In genomic region chr7:133702078-133702477, GRCh38 we compare ENCODE assay signal across 23 cellular contexts.
"Had no signal": no experiment of that assay in that cellular context is flagged by ENCODE, and none has a peak within 500 bp of the region (broad histone marks: within the 10 kb centered on the region; RNA-seq: fewer than 3 reads in every experiment).

No MANE protein-coding gene starts in this region.

- H3K4me3 ChIP-seq: adrenal gland, SK-N-MC had no signal

- H3K9me3 Mint-ChIP-seq: activated B cell treated with CpG ODN at 0.5 μM for 24 hours; activated CD4-positive, alpha-beta memory T cell treated with anti-CD3 and anti-CD28 coated beads, Interleukin-2, amount 10 ng/mL, durations not matched to agents 7 days and 5 days; activated CD4-positive, alpha-beta T cell treated with anti-CD3 and anti-CD28 coated beads, Interleukin-2, amount 10 ng/mL, durations not matched to agents 7 days and 5 days; activated naive CD8-positive, alpha-beta T cell treated with anti-CD3 and anti-CD28 coated beads, Interleukin-2, amount 10 ng/mL, durations not matched to agents 7 days and 5 days; activated T-cell treated with anti-CD3 and anti-CD28 coated beads, Interleukin-2, amount 50 U/mL, for 72 hours; activated T-helper 2 cell treated with anti-CD3 and anti-CD28 coated beads, Interferon-gamma antibody, Interleukin-2, Interleukin-4, amounts not matched to agents 10 μg/mL and 5 μg/mL and 100 μg/mL, durations not matched to agents 14 hours and 24 hours and 36 hours; T-cell had no signal

- DNase-seq: activated B cell treated with CpG ODN at 0.5 μM for 24 hours; activated CD4-positive, alpha-beta memory T cell treated with anti-CD3 and anti-CD28 coated beads, Interleukin-2, amount 10 ng/mL, durations not matched to agents 7 days and 5 days; activated CD4-positive, alpha-beta T cell treated with anti-CD3 and anti-CD28 coated beads for 1 hour; activated CD4-positive, alpha-beta T cell treated with anti-CD3 and anti-CD28 coated beads, Interleukin-2, amount 10 ng/mL, durations not matched to agents 7 days and 5 days; activated gamma-delta T cell treated with Interleukin-2 at 50 U/mL for 16 hours; activated naive CD4-positive, alpha-beta T cell treated with anti-CD3 and anti-CD28 coated beads, Interleukin-2, amount 50 U/mL, for 16 hours; activated naive CD8-positive, alpha-beta T cell treated with anti-CD3 and anti-CD28 coated beads, Interleukin-2, amount 10 ng/mL, durations not matched to agents 7 days and 5 days; activated T-cell treated with anti-CD3 and anti-CD28 coated beads, Interleukin-2, amount 50 U/mL, for 72 hours; cerebellar nuclear complex; KG1; NCI-H1092; NCI-H1417 treated with DMSO at 0.1 percent for 48 hours; NCI-H1694; NCI-H2029; NCI-H2171; NCI-H2227 treated with DMSO at 0.1 percent for 48 hours; NCI-H82; T-cell; T-helper 2 cell; T1000 had no signal

- ATAC-seq: activated T-cell treated with anti-CD3 and anti-CD28 coated beads, Interleukin-2, amount 50 U/mL, for 72 hours; T-cell had no signal

- H3K4me1 ChIP-seq: adrenal gland had no signal

- H3K27ac Mint-ChIP-seq: activated B cell treated with CpG ODN at 0.5 μM for 24 hours; activated CD4-positive, alpha-beta memory T cell treated with anti-CD3 and anti-CD28 coated beads, Interleukin-2, amount 10 ng/mL, durations not matched to agents 7 days and 5 days; activated CD4-positive, alpha-beta T cell treated with anti-CD3 and anti-CD28 coated beads, Interleukin-2, amount 10 ng/mL, durations not matched to agents 7 days and 5 days; activated naive CD8-positive, alpha-beta T cell treated with anti-CD3 and anti-CD28 coated beads, Interleukin-2, amount 10 ng/mL, durations not matched to agents 7 days and 5 days; activated T-cell treated with anti-CD3 and anti-CD28 coated beads, Interleukin-2, amount 50 U/mL, for 72 hours; activated T-helper 2 cell treated with anti-CD3 and anti-CD28 coated beads, Interferon-gamma antibody, Interleukin-2, Interleukin-4, amounts not matched to agents 10 μg/mL and 5 μg/mL and 100 μg/mL, durations not matched to agents 14 hours and 24 hours and 36 hours; T-cell had no signal

- H3K4me3 Mint-ChIP-seq: activated B cell treated with CpG ODN at 0.5 μM for 24 hours; activated CD4-positive, alpha-beta memory T cell treated with anti-CD3 and anti-CD28 coated beads, Interleukin-2, amount 10 ng/mL, durations not matched to agents 7 days and 5 days; activated CD4-positive, alpha-beta T cell treated with anti-CD3 and anti-CD28 coated beads, Interleukin-2, amount 10 ng/mL, durations not matched to agents 7 days and 5 days; activated naive CD8-positive, alpha-beta T cell treated with anti-CD3 and anti-CD28 coated beads, Interleukin-2, amount 10 ng/mL, durations not matched to agents 7 days and 5 days; activated T-cell treated with anti-CD3 and anti-CD28 coated beads, Interleukin-2, amount 50 U/mL, for 72 hours; T-cell had no signal

- H3K36me3 ChIP-seq: adrenal gland had no signal

- H3K27me3 ChIP-seq: adrenal gland had no signal

- H3K27ac ChIP-seq: adrenal gland, SK-N-MC had no signal

- H3K36me3 Mint-ChIP-seq: activated naive CD8-positive, alpha-beta T cell treated with anti-CD3 and anti-CD28 coated beads, Interleukin-2, amount 10 ng/mL, durations not matched to agents 7 days and 5 days had no signal

- H3K4me1 Mint-ChIP-seq: activated B cell treated with CpG ODN at 0.5 μM for 24 hours; activated CD4-positive, alpha-beta T cell treated with anti-CD3 and anti-CD28 coated beads, Interleukin-2, amount 10 ng/mL, durations not matched to agents 7 days and 5 days had no signal

- H3K27me3 Mint-ChIP-seq: activated B cell treated with CpG ODN at 0.5 μM for 24 hours; activated CD4-positive, alpha-beta memory T cell treated with anti-CD3 and anti-CD28 coated beads, Interleukin-2, amount 10 ng/mL, durations not matched to agents 7 days and 5 days; activated CD4-positive, alpha-beta T cell treated with anti-CD3 and anti-CD28 coated beads, Interleukin-2, amount 10 ng/mL, durations not matched to agents 7 days and 5 days; activated naive CD8-positive, alpha-beta T cell treated with anti-CD3 and anti-CD28 coated beads, Interleukin-2, amount 10 ng/mL, durations not matched to agents 7 days and 5 days; T-cell had no signal

- H3K9me3 ChIP-seq: adrenal gland had no signal
